18 cellular contexts compared by ENCODE assay signal in the genomic region with DNA sequence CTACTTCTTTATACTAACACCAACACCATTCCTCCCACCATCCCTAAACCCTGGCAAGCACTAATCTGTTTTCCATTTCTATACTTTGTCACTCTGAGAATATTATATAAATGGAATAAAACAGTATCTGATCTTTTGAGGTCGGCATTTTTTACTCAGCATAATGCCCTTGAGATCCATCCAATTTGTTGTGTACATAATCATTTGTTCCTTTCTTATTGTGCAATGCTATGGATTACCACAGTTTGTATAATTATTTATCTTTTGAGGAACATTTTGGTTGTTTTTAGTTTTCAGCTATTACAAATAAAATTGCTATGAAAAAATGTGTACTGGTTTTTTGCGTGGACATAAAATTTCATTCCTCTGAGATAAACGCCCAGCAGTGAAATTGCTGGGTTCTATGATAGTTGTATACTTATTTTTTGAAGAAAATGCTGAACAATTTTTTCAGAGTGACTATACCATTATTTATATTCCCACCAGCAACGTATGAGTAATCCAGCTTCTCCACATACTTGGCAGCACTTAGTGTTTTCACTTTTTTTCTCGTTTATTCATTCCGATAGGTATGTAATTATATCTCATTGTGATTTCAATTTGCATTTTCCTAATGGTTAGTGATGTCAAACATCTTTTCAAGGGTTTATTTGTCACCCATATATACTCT.
"Had no signal": no experiment of that assay in that cellular context is flagged by ENCODE, and none has a peak within 500 bp of the region (broad histone marks: within the 10 kb centered on the region; RNA-seq: fewer than 3 reads in every experiment).

No MANE protein-coding gene starts in this region.

- FAIRE-seq: endometrium had no signal

- H3K4me1 Mint-ChIP-seq: activated CD4-positive, alpha-beta memory T cell treated with anti-CD3 and anti-CD28 coated beads, Interleukin-2, amount 10 ng/mL, durations not matched to agents 7 days and 5 days; activated naive CD8-positive, alpha-beta T cell treated with anti-CD3 and anti-CD28 coated beads for 36 hours; neural crest cell; stimulated activated naive B cell treated with anti-CD40 and anti-IgM and Interleukin-4, amounts not matched to agents 10 μg/mL and 1 μg/mL and 100 μg/mL, for 72 hours had no signal

- H3K4me3 ChIP-seq: ascending aorta, dorsolateral prefrontal cortex, esophagus muscularis mucosa, gastroesophageal sphincter, right atrium auricular region, spleen had no signal

- DNase-seq: activated CD4-positive, alpha-beta memory T cell treated with anti-CD3 and anti-CD28 coated beads, Interleukin-2, amount 10 ng/mL, durations not matched to agents 7 days and 5 days; activated gamma-delta T cell; activated naive CD8-positive, alpha-beta T cell treated with anti-CD3 and anti-CD28 coated beads for 36 hours; activated T-cell treated with anti-CD3 and anti-CD28 coated beads, Interleukin-2, amount 50 U/mL, for 48 hours; cerebellar nuclear complex; dorsolateral prefrontal cortex; posterior cingulate gyrus; spleen; stimulated activated CD4-positive, alpha-beta T cell treated with anti-CD3 and anti-CD28 coated beads, Interleukin-1b, Interleukin-23, amount 100 ng/mL, for 48 hours; stimulated activated naive B cell treated with anti-CD40 and anti-IgM and Interleukin-4, amounts not matched to agents 10 μg/mL and 1 μg/mL and 100 μg/mL, for 72 hours; T1000; trophoblast cell had no signal

- H3K27ac Mint-ChIP-seq: activated CD4-positive, alpha-beta memory T cell treated with anti-CD3 and anti-CD28 coated beads, Interleukin-2, amount 10 ng/mL, durations not matched to agents 7 days and 5 days; activated naive CD8-positive, alpha-beta T cell treated with anti-CD3 and anti-CD28 coated beads for 36 hours; stimulated activated naive B cell treated with anti-CD40 and anti-IgM and Interleukin-4, amounts not matched to agents 10 μg/mL and 1 μg/mL and 100 μg/mL, for 72 hours had no signal

- H3K4me3 Mint-ChIP-seq: activated CD4-positive, alpha-beta memory T cell treated with anti-CD3 and anti-CD28 coated beads, Interleukin-2, amount 10 ng/mL, durations not matched to agents 7 days and 5 days; activated naive CD8-positive, alpha-beta T cell treated with anti-CD3 and anti-CD28 coated beads for 36 hours; neural crest cell; stimulated activated naive B cell treated with anti-CD40 and anti-IgM and Interleukin-4, amounts not matched to agents 10 μg/mL and 1 μg/mL and 100 μg/mL, for 72 hours had no signal

- H3K36me3 Mint-ChIP-seq: activated naive CD8-positive, alpha-beta T cell treated with anti-CD3 and anti-CD28 coated beads for 36 hours; stimulated activated naive B cell treated with anti-CD40 and anti-IgM and Interleukin-4, amounts not matched to agents 10 μg/mL and 1 μg/mL and 100 μg/mL, for 72 hours had no signal

- H3K9me3 Mint-ChIP-seq: neural crest cell had no signal

- H3K27me3 Mint-ChIP-seq: activated CD4-positive, alpha-beta memory T cell treated with anti-CD3 and anti-CD28 coated beads, Interleukin-2, amount 10 ng/mL, durations not matched to agents 7 days and 5 days; activated naive CD8-positive, alpha-beta T cell treated with anti-CD3 and anti-CD28 coated beads for 36 hours; stimulated activated naive B cell treated with anti-CD40 and anti-IgM and Interleukin-4, amounts not matched to agents 10 μg/mL and 1 μg/mL and 100 μg/mL, for 72 hours had no signal
